In genomic region chr15:58469432-58470353, GRCh38 we compare ENCODE assay signal across 3 cellular contexts.
TF ChIP-seq lines count a peak whose summit lies in the region.

No MANE protein-coding gene starts in this region.

TF ChIP-seq in IMR-90, 13 proteins besides CTCF, POLR2A, EP300 and RAD21:
- TF ChIP-seq FOS (IDR thresholded peaks at IDR 0.05; ENCODE audit: low read depth, low read length) (peak; percentile 91), MAFK (IDR thresholded peaks at IDR 0.05; ENCODE audit: low read depth, low read length) (no peak), CEBPB (IDR thresholded peaks at IDR 0.05; ENCODE audit: low read depth, low read length) (peak; percentile 88), CHD1 (IDR thresholded peaks at IDR 0.05; ENCODE audit: low read depth, low read length) (no peak), SMC3 (IDR thresholded peaks at IDR 0.05; ENCODE audit: low read depth, low read length) (peak; percentile 3; the same call in 1 of the 2 replicates), BHLHE40 (IDR thresholded peaks at IDR 0.05; ENCODE audit: low read depth, low read length) (peak; percentile 28; the same call in 1 of the 2 replicates)

TF ChIP-seq in K562, 482 proteins besides CTCF, POLR2A, EP300 and RAD21 (continues in another document):
- TF ChIP-seq SOX6 (IDR thresholded peaks at IDR 0.05): 0 out of 2 replicates have a peak, but pooled peaks have one; percentile 15
- 0 out of 2 replicates have a peak, but pooled peaks have one; percentile 9 for TF ChIP-seq ATF7 (IDR thresholded peaks at IDR 0.05)
- no peak for TF ChIP-seq SMAD3 (CRISPR knock-in tag; conservative IDR thresholded peaks at IDR 0.05)
- TF ChIP-seq ARID1B (IDR thresholded peaks at IDR 0.05): peak; percentile 65
- peak; percentile 84 for TF ChIP-seq TEAD4 (IDR thresholded peaks at IDR 0.05; ENCODE audit: low read length)
- TF ChIP-seq TEAD4 (CRISPR knock-in tag; IDR thresholded peaks at IDR 0.05; ENCODE audit: borderline replicate concordance): no peak
- TF ChIP-seq ZKSCAN1 (IDR thresholded peaks at IDR 0.05; ENCODE audit: low read depth, low read length): no peak
- peak; percentile 38; the same call in 1 of the 2 replicates for TF ChIP-seq MYBL2 (IDR thresholded peaks at IDR 0.05; ENCODE audit: low read depth)
- no peak for TF ChIP-seq MYBL2 (CRISPR knock-in tag; IDR thresholded peaks at IDR 0.05; ENCODE audit: borderline replicate concordance)
- peak; percentile 8; the same call in 1 of the 2 replicates for TF ChIP-seq TAL1 (IDR thresholded peaks at IDR 0.05)
- TF ChIP-seq TEAD1 (CRISPR knock-in tag; IDR thresholded peaks at IDR 0.05): peak; percentile 61 to 89; a peak in 2 of 4 replicates
- TF ChIP-seq ZNF134 (CRISPR knock-in tag; conservative IDR thresholded peaks at IDR 0.05): no peak
- TF ChIP-seq ZNF512 (tag; IDR thresholded peaks at IDR 0.05): no peak
- TF ChIP-seq MEIS2 (IDR thresholded peaks at IDR 0.05; ENCODE audit: partially characterized antibody): no peak
- TF ChIP-seq NCOA2 (IDR thresholded peaks at IDR 0.05; ENCODE audit: partially characterized antibody in 2 of 2): no peak
- no peak for TF ChIP-seq CEBPG (CRISPR knock-in tag; IDR thresholded peaks at IDR 0.05)
- no peak; a peak in 1 of 4 replicates for TF ChIP-seq CEBPG (tag; conservative IDR thresholded peaks at IDR 0.05 in 1 of 2, IDR thresholded peaks at IDR 0.05 in 1 of 2)
- peak; percentile 60 for TF ChIP-seq DPF2 (IDR thresholded peaks at IDR 0.05)
- peak; percentile 73; the same call in 1 of the 2 replicates for TF ChIP-seq HDAC2 (IDR thresholded peaks at IDR 0.05)
- no peak for TF ChIP-seq MEF2D (tag; conservative IDR thresholded peaks at IDR 0.05; ENCODE audit: low read depth)
- peak; percentile 33 for TF ChIP-seq DACH1 (IDR thresholded peaks at IDR 0.05; ENCODE audit: partially characterized antibody)
- TF ChIP-seq PRDM10 (IDR thresholded peaks at IDR 0.05; ENCODE audit: partially characterized antibody): no peak
- TF ChIP-seq ZNF764 (CRISPR knock-in tag; IDR thresholded peaks at IDR 0.05; ENCODE audit: low read depth): no peak
- TF ChIP-seq CEBPB (tag; IDR thresholded peaks at IDR 0.05): peak; percentile 63; the same call in 1 of the 2 replicates
- 0 out of 4 replicates have a peak, but pooled peaks of 1 of the 2 experiments have one; percentile 19 for TF ChIP-seq TBL1XR1 (IDR thresholded peaks at IDR 0.05; ENCODE audit: low read length in 2 of 2)
- TF ChIP-seq FOXM1 (IDR thresholded peaks at IDR 0.05; ENCODE audit: low read depth): peak; percentile 74
- TF ChIP-seq FOXM1 (CRISPR knock-in tag; IDR thresholded peaks at IDR 0.05; ENCODE audit: low read depth): no peak
- no peak for TF ChIP-seq FOXP4 (CRISPR knock-in tag; IDR thresholded peaks at IDR 0.05; ENCODE audit: borderline replicate concordance)
- TF ChIP-seq HCFC1 (IDR thresholded peaks at IDR 0.05; ENCODE audit: low read depth, low read length): no peak
- TF ChIP-seq RBM17 (IDR thresholded peaks at IDR 0.05; ENCODE audit: borderline replicate concordance, low read depth, low read length): no peak

TF ChIP-seq in liver, 16 proteins besides CTCF, POLR2A, EP300 and RAD21:
- TF ChIP-seq HNF4G (IDR thresholded peaks at IDR 0.05): no peak
- TF ChIP-seq ATF3 (IDR thresholded peaks at IDR 0.05): no peak
- TF ChIP-seq NR2F2 (IDR thresholded peaks at IDR 0.05): no peak
- TF ChIP-seq YY1 (IDR thresholded peaks at IDR 0.05): no peak
- TF ChIP-seq RXRA (IDR thresholded peaks at IDR 0.05): peak in 1 of 2 donors; percentile 8
- no peak for TF ChIP-seq FOXA2 (IDR thresholded peaks at IDR 0.05)
- no peak for TF ChIP-seq ZBTB33 (IDR thresholded peaks at IDR 0.05)
- TF ChIP-seq HNF4A (conservative IDR thresholded peaks at IDR 0.05): no peak
- peak; percentile 80 to 81 for TF ChIP-seq JUND (IDR thresholded peaks at IDR 0.05)
- TF ChIP-seq TAF1 (conservative IDR thresholded peaks at IDR 0.05): no peak
- no peak for TF ChIP-seq SP1 (IDR thresholded peaks at IDR 0.05)
- no peak for TF ChIP-seq FOXA1 (IDR thresholded peaks at IDR 0.05)
- no peak for TF ChIP-seq REST (IDR thresholded peaks at IDR 0.05)
- no peak for TF ChIP-seq MAX (IDR thresholded peaks at IDR 0.05)
TF ChIP-seq in liver: peak in this region for 2.
